In genomic region chr17:37079735-37080134, GRCh38 we compare ENCODE assay signal across 21 cellular contexts.
DNase-seq lines count a peak whose midpoint lies in the region; ATAC-seq, FAIRE-seq and TF ChIP-seq lines count a peak whose summit lies in the region.
"Had no signal": no experiment of that assay in that cellular context is flagged by ENCODE, and none has a peak within 500 bp of the region (broad histone marks: within the 10 kb centered on the region; RNA-seq: fewer than 3 reads in every experiment).

No MANE protein-coding gene starts in this region.

- H3K4me1 ChIP-seq in mesenchymal stem cell (ENCODE audit: control insufficient read depth, insufficient read depth, low read depth, low read length): no peaks in the 10 kb centered on the region
- H3K4me1 ChIP-seq: HAP-1, heart right ventricle had no signal

- no peak overlapping the region for H3K9ac ChIP-seq in mesenchymal stem cell (ENCODE audit: low read length)

- H3K4me3 ChIP-seq in epithelial cell of proximal tubule (ENCODE audit: low read depth, low read length) (no peak overlapping the region), mesenchymal stem cell (ENCODE audit: insufficient read depth in 1 of 2, low read depth in 1 of 2, low read length in 2 of 2) (no peak overlapping the region)
- H3K4me3 ChIP-seq: dorsolateral prefrontal cortex, HAP-1, heart right ventricle, spleen, stomach had no signal

- no peak overlapping the region for H2BK120ac ChIP-seq in mesenchymal stem cell (ENCODE audit: low read depth, low read length)

- H3K14ac ChIP-seq in mesenchymal stem cell (ENCODE audit: low read length in 2 of 2): no peak overlapping the region

- ATAC-seq in esophagus mucosa (no peak), GM21737 (IDR thresholded peaks at IDR 0.05; ENCODE audit: unreplicated experiment) (no peak)
- ATAC-seq: heart right ventricle, left ventricle myocardium superior, Right ventricle myocardium inferior had no signal

- H2BK12ac ChIP-seq in mesenchymal stem cell (ENCODE audit: low read length in 2 of 2): no peak overlapping the region

- H2BK15ac ChIP-seq in mesenchymal stem cell (ENCODE audit: low read depth, poor library complexity, severe bottlenecking): no peak overlapping the region

- peaks cover 11 to 12% of the 10 kb centered on the region in 2 experiments for H3K36me3 ChIP-seq in mesenchymal stem cell (ENCODE audit: control insufficient read depth in 1 of 2, insufficient read depth in 2 of 2, low read depth in 1 of 2, low read length in 2 of 2)

- H3K23ac ChIP-seq in mesenchymal stem cell (ENCODE audit: low read length in 2 of 2): no peak overlapping the region

- H2BK5ac ChIP-seq in mesenchymal stem cell (ENCODE audit: low read depth, low read length, poor library complexity, severe bottlenecking): no peak overlapping the region

- no CpG with 5 or more reads among the region's 1 CpG for WGBS in mesenchymal stem cell

- no peak overlapping the region for H3K18ac ChIP-seq in mesenchymal stem cell (ENCODE audit: low read depth in 1 of 2, low read length in 2 of 2)

- no peak for FAIRE-seq in D721Med (lab: Jason Lieb, UNC)
- FAIRE-seq: bronchial epithelial cell had no signal

- peaks cover 8% of the 10 kb centered on the region for H3K9me3 ChIP-seq in mesenchymal stem cell (ENCODE audit: control insufficient read depth, low read length)
- H3K9me3 ChIP-seq: HAP-1 had no signal

- no peak overlapping the region for H4K8ac ChIP-seq in mesenchymal stem cell (ENCODE audit: low read length)

- no peak overlapping the region for H4K91ac ChIP-seq in mesenchymal stem cell (ENCODE audit: low read length)

- H2AFZ ChIP-seq in mesenchymal stem cell (ENCODE audit: low read depth, low read length): no peak overlapping the region

- no peak for TF ChIP-seq CTCF in epithelial cell of proximal tubule (conservative IDR thresholded peaks at IDR 0.05; ENCODE audit: low read depth, low read length)
- TF ChIP-seq CTCF in D721Med (IDR thresholded peaks at IDR 0.05; ENCODE audit: insufficient read depth, missing control alignments): no peak

- H3K79me1 ChIP-seq in mesenchymal stem cell (replicated peaks; ENCODE audit: low read length, poor library complexity, severe bottlenecking): no peaks in the 10 kb centered on the region

- no peak overlapping the region for H3K27ac ChIP-seq in mesenchymal stem cell (ENCODE audit: low read length, poor library complexity, severe bottlenecking)
- H3K27ac ChIP-seq: dorsolateral prefrontal cortex, heart right ventricle, spleen, stomach had no signal

- H3K4me2 ChIP-seq in mesenchymal stem cell (ENCODE audit: low read length, poor library complexity, severe bottlenecking): no peak overlapping the region

- H3K4ac ChIP-seq in mesenchymal stem cell (ENCODE audit: low read depth in 1 of 2, low read length in 2 of 2): no peak overlapping the region

- H2AK5ac ChIP-seq in mesenchymal stem cell (ENCODE audit: low read length, severe bottlenecking): no peak overlapping the region

- no peaks in the 10 kb centered on the region for H3K27me3 ChIP-seq in mesenchymal stem cell (ENCODE audit: control insufficient read depth in 1 of 2, insufficient read depth in 1 of 2, low read length in 2 of 2)
- H3K27me3 ChIP-seq: dorsolateral prefrontal cortex, heart right ventricle, spleen, stomach had no signal

- peak; percentile 19 for DNase-seq in EL
- DNase-seq in MV-4-11 (lab: John Stamatoyannopoulos, UW): peak; percentile 81
- DNase-seq in epithelial cell of proximal tubule (ENCODE audit: low read depth): peak; percentile 19
- DNase-seq in mesenchymal stem cell: peak; percentile 57
- DNase-seq in AG20443 (ENCODE audit: low spot score): no peak
- DNase-seq in D721Med (ENCODE audit: insufficient read length, low spot score): no peak
- DNase-seq: activated CD8-positive, alpha-beta memory T cell treated with anti-CD3 and anti-CD28 coated beads, Interleukin-2, amount 50 U/mL, for 48 hours; DMS79; dorsolateral prefrontal cortex; heart right ventricle; left ventricle myocardium superior; NCI-H1417 treated with DMSO at 0.1 percent for 48 hours; NCI-H526 treated with DMSO at 0.1 percent for 48 hours; spleen; stimulated activated CD4-positive, alpha-beta T cell treated with anti-CD3 and anti-CD28 coated beads, Interleukin-4, amount 100 ng/mL, for 4 hours; stomach had no signal

Comparison
In these comparisons a context has a peak if more than half of its experiments do, and no peak if none do; other contexts are left out.
1. DNase-seq: peak in EL (single experiment), MV-4-11 (single experiment), epithelial cell of proximal tubule (single experiment) and mesenchymal stem cell (single experiment); none in AG20443 (single experiment) and D721Med (single experiment).